ENCODE assay signal across 2 cellular contexts in the genomic region with DNA sequence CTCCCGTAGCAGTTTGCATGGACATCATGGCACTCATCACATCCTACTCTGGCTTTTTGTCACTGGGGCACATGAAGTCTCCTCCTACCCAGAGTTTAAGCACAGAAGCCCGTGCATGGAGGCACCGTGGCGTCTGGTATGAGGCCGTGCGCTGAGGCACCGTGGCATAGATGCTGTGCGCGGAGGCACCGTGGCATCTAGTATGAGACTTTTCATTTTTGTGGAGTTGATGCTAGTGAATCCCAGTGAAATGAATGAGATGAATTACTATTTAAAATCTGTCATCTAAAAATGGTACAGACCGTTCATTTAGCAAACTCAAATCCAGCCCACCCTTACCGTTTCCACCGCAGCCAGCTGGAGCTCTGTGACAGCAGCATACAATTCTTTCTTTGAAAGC.
TF ChIP-seq lines count a peak whose summit lies in the region.

No MANE protein-coding gene starts in this region.

TF ChIP-seq in SK-N-SH, 30 proteins besides CTCF, POLR2A, EP300 and RAD21:
- TF ChIP-seq, protein P1, sequence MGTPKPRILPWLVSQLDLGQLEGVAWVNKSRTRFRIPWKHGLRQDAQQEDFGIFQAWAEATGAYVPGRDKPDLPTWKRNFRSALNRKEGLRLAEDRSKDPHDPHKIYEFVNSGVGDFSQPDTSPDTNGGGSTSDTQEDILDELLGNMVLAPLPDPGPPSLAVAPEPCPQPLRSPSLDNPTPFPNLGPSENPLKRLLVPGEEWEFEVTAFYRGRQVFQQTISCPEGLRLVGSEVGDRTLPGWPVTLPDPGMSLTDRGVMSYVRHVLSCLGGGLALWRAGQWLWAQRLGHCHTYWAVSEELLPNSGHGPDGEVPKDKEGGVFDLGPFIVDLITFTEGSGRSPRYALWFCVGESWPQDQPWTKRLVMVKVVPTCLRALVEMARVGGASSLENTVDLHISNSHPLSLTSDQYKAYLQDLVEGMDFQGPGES (IDR thresholded peaks at IDR 0.05; ENCODE audit: low read depth, low read length), result no peak
- TF ChIP-seq, protein P2, sequence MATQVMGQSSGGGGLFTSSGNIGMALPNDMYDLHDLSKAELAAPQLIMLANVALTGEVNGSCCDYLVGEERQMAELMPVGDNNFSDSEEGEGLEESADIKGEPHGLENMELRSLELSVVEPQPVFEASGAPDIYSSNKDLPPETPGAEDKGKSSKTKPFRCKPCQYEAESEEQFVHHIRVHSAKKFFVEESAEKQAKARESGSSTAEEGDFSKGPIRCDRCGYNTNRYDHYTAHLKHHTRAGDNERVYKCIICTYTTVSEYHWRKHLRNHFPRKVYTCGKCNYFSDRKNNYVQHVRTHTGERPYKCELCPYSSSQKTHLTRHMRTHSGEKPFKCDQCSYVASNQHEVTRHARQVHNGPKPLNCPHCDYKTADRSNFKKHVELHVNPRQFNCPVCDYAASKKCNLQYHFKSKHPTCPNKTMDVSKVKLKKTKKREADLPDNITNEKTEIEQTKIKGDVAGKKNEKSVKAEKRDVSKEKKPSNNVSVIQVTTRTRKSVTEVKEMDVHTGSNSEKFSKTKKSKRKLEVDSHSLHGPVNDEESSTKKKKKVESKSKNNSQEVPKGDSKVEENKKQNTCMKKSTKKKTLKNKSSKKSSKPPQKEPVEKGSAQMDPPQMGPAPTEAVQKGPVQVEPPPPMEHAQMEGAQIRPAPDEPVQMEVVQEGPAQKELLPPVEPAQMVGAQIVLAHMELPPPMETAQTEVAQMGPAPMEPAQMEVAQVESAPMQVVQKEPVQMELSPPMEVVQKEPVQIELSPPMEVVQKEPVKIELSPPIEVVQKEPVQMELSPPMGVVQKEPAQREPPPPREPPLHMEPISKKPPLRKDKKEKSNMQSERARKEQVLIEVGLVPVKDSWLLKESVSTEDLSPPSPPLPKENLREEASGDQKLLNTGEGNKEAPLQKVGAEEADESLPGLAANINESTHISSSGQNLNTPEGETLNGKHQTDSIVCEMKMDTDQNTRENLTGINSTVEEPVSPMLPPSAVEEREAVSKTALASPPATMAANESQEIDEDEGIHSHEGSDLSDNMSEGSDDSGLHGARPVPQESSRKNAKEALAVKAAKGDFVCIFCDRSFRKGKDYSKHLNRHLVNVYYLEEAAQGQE (IDR thresholded peaks at IDR 0.05; ENCODE audit: low read depth, low read length), result no peak
- no peak for TF ChIP-seq MXI1 (IDR thresholded peaks at IDR 0.05; ENCODE audit: low read depth, low read length)
- no peak for TF ChIP-seq CHD2 (IDR thresholded peaks at IDR 0.05; ENCODE audit: low read length, partially characterized antibody)
- TF ChIP-seq SIN3A (IDR thresholded peaks at IDR 0.05; ENCODE audit: borderline replicate concordance, low read depth, low read length), result no peak
- TF ChIP-seq GABPA (IDR thresholded peaks at IDR 0.05; ENCODE audit: low read depth), result no peak
- TF ChIP-seq POLR2AphosphoS5 (IDR thresholded peaks at IDR 0.05; ENCODE audit: low read depth, low read length), result no peak
- TF ChIP-seq, protein P3, sequence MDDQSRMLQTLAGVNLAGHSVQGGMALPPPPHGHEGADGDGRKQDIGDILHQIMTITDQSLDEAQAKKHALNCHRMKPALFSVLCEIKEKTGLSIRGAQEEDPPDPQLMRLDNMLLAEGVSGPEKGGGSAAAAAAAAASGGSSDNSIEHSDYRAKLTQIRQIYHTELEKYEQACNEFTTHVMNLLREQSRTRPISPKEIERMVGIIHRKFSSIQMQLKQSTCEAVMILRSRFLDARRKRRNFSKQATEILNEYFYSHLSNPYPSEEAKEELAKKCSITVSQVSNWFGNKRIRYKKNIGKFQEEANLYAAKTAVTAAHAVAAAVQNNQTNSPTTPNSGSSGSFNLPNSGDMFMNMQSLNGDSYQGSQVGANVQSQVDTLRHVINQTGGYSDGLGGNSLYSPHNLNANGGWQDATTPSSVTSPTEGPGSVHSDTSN (IDR thresholded peaks at IDR 0.05), result no peak
- TF ChIP-seq NFIC (IDR thresholded peaks at IDR 0.05; ENCODE audit: borderline replicate concordance), result no peak
- no peak for TF ChIP-seq RCOR1 (IDR thresholded peaks at IDR 0.05; ENCODE audit: low read length)
- TF ChIP-seq JUND (IDR thresholded peaks at IDR 0.05), result no peak
- no peak for TF ChIP-seq TCF12 (IDR thresholded peaks at IDR 0.05)
- TF ChIP-seq, protein P4, sequence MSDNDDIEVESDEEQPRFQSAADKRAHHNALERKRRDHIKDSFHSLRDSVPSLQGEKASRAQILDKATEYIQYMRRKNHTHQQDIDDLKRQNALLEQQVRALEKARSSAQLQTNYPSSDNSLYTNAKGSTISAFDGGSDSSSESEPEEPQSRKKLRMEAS (IDR thresholded peaks at IDR 0.05; ENCODE audit: low read depth), result no peak
- TF ChIP-seq FOXM1 (IDR thresholded peaks at IDR 0.05; ENCODE audit: low read depth), result no peak
- TF ChIP-seq SMC3 (IDR thresholded peaks at IDR 0.05; ENCODE audit: low read depth, low read length), result no peak
- TF ChIP-seq NRF1 (IDR thresholded peaks at IDR 0.05; ENCODE audit: low read depth, low read length), result no peak

TF ChIP-seq in SK-N-SH treated with all-trans-retinoic acid at 6 μM for 48 hours, 23 proteins besides CTCF, POLR2A, EP300 and RAD21:
- TF ChIP-seq, protein P5, sequence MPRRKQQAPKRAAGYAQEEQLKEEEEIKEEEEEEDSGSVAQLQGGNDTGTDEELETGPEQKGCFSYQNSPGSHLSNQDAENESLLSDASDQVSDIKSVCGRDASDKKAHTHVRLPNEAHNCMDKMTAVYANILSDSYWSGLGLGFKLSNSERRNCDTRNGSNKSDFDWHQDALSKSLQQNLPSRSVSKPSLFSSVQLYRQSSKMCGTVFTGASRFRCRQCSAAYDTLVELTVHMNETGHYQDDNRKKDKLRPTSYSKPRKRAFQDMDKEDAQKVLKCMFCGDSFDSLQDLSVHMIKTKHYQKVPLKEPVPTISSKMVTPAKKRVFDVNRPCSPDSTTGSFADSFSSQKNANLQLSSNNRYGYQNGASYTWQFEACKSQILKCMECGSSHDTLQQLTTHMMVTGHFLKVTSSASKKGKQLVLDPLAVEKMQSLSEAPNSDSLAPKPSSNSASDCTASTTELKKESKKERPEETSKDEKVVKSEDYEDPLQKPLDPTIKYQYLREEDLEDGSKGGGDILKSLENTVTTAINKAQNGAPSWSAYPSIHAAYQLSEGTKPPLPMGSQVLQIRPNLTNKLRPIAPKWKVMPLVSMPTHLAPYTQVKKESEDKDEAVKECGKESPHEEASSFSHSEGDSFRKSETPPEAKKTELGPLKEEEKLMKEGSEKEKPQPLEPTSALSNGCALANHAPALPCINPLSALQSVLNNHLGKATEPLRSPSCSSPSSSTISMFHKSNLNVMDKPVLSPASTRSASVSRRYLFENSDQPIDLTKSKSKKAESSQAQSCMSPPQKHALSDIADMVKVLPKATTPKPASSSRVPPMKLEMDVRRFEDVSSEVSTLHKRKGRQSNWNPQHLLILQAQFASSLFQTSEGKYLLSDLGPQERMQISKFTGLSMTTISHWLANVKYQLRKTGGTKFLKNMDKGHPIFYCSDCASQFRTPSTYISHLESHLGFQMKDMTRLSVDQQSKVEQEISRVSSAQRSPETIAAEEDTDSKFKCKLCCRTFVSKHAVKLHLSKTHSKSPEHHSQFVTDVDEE (CRISPR knock-in tag; IDR thresholded peaks at IDR 0.05), result no peak
- TF ChIP-seq ISL1 (CRISPR knock-in tag; IDR thresholded peaks at IDR 0.05), result no peak
- TF ChIP-seq, protein P6, sequence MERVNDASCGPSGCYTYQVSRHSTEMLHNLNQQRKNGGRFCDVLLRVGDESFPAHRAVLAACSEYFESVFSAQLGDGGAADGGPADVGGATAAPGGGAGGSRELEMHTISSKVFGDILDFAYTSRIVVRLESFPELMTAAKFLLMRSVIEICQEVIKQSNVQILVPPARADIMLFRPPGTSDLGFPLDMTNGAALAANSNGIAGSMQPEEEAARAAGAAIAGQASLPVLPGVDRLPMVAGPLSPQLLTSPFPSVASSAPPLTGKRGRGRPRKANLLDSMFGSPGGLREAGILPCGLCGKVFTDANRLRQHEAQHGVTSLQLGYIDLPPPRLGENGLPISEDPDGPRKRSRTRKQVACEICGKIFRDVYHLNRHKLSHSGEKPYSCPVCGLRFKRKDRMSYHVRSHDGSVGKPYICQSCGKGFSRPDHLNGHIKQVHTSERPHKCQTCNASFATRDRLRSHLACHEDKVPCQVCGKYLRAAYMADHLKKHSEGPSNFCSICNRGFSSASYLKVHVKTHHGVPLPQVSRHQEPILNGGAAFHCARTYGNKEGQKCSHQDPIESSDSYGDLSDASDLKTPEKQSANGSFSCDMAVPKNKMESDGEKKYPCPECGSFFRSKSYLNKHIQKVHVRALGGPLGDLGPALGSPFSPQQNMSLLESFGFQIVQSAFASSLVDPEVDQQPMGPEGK (CRISPR knock-in tag; IDR thresholded peaks at IDR 0.05; ENCODE audit: borderline replicate concordance), result no peak
- TF ChIP-seq, protein P7, sequence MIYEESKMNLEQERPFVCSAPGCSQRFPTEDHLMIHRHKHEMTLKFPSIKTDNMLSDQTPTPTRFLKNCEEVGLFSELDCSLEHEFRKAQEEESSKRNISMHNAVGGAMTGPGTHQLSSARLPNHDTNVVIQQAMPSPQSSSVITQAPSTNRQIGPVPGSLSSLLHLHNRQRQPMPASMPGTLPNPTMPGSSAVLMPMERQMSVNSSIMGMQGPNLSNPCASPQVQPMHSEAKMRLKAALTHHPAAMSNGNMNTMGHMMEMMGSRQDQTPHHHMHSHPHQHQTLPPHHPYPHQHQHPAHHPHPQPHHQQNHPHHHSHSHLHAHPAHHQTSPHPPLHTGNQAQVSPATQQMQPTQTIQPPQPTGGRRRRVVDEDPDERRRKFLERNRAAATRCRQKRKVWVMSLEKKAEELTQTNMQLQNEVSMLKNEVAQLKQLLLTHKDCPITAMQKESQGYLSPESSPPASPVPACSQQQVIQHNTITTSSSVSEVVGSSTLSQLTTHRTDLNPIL (CRISPR knock-in tag; IDR thresholded peaks at IDR 0.05; ENCODE audit: low read depth), result no peak
TF ChIP-seq in SK-N-SH treated with all-trans-retinoic acid at 6 μM for 48 hours: peak in this region for 0.
